In genomic region chr15:63971427-63971805, GRCh38 we compare ENCODE assay signal across 8 cellular contexts.
DNase-seq lines count a peak whose midpoint lies in the region; ATAC-seq and TF ChIP-seq lines count a peak whose summit lies in the region.

No MANE protein-coding gene starts in this region.

- no peaks in the 10 kb centered on the region; the same call in 2 of the 3 replicates for H3K9me3 Mint-ChIP-seq in GM23338
- H3K9me3 Mint-ChIP-seq in activated CD4-positive, alpha-beta T cell treated with anti-CD3 and anti-CD28 coated beads for 36 hours (ENCODE audit: low read depth), result no peaks in the 10 kb centered on the region

- H3F3A ChIP-seq in GM23338 (replicated peaks; ENCODE audit: low read depth), result no peaks in the 10 kb centered on the region

- H2AFZ ChIP-seq in GM23338, result no peak overlapping the region

- no peaks in the 10 kb centered on the region for H3K79me2 ChIP-seq in GM23338 (replicated peaks; ENCODE audit: insufficient read depth)

- POLR2A ChIA-PET in activated CD4-positive, alpha-beta T cell treated with anti-CD3 and anti-CD28 coated beads for 36 hours (lab: Charles Lee), result interaction anchor here (0.8 to 1.4 kb wide), 2 partner anchors 38 to 219 kb away, joined by 3 to 11 read pairs; no protein-coding TSS in a partner anchor

- intact Hi-C loops in activated CD4-positive, alpha-beta T cell treated with anti-CD3 and anti-CD28 coated beads for 36 hours (cut with DNase I, micrococcal nuclease), result loop anchor here (1.0 to 2.0 kb wide), 3 partner anchors 33 to 39 kb away; no protein-coding TSS in a partner anchor
- intact Hi-C loops in dorsolateral prefrontal cortex (cut with DNase I), result no loop called here

- CTCF ChIA-PET in activated CD4-positive, alpha-beta T cell treated with anti-CD3 and anti-CD28 coated beads for 36 hours (lab: Charles Lee), result interaction anchor here (0.9 to 2.1 kb wide), 4 partner anchors 27 to 219 kb away, joined by 3 to 13 read pairs (median 4); partner anchors contain the start of gene DAPK2

- H3K36me3 ChIP-seq in GM23338 (ENCODE audit: insufficient read depth), result no peaks in the 10 kb centered on the region

- H3K27me3 ChIP-seq in GM23338 (ENCODE audit: insufficient read depth), result no peaks in the 10 kb centered on the region
- H3K27me3 ChIP-seq in dorsolateral prefrontal cortex, result no peaks in the 10 kb centered on the region

- H3K4me3 Mint-ChIP-seq in GM23338, result no peak overlapping the region
- no peak overlapping the region for H3K4me3 Mint-ChIP-seq in activated CD4-positive, alpha-beta T cell treated with anti-CD3 and anti-CD28 coated beads for 36 hours

- H3K4me2 ChIP-seq in GM23338, result no peak overlapping the region

- H3K36me3 Mint-ChIP-seq in GM23338 (ENCODE audit: low read depth), result peaks cover 5% of the 10 kb centered on the region; the same call in 1 of the 3 replicates
- H3K36me3 Mint-ChIP-seq in activated CD4-positive, alpha-beta T cell treated with anti-CD3 and anti-CD28 coated beads for 36 hours (ENCODE audit: low read depth), result no peaks in the 10 kb centered on the region

- no peak overlapping the region for H3K27ac Mint-ChIP-seq in GM23338
- peak overlapping the region; percentile 97 for H3K27ac Mint-ChIP-seq in activated CD4-positive, alpha-beta T cell treated with anti-CD3 and anti-CD28 coated beads for 36 hours

- peaks cover 14% of the 10 kb centered on the region for H3K27me3 Mint-ChIP-seq in GM23338 (ENCODE audit: insufficient read depth, low read depth, poor library complexity)
- no peaks in the 10 kb centered on the region for H3K27me3 Mint-ChIP-seq in activated CD4-positive, alpha-beta T cell treated with anti-CD3 and anti-CD28 coated beads for 36 hours

- peaks cover 32% of the 10 kb centered on the region for H3K4me1 ChIP-seq in GM23338 (ENCODE audit: insufficient read depth)

- DNase-seq in GM23338 (ENCODE audit: low spot score) (no peak), iPS-NIHi7 (ENCODE audit: extremely low spot score) (peak; percentile 48), C1 segment of cervical spinal cord (lab: John Stamatoyannopoulos, UW) (no peak), NCI-H128 (lab: John Stamatoyannopoulos, UW; ENCODE audit: unreplicated experiment) (no peak), OCI-M2 (lab: John Stamatoyannopoulos, UW; ENCODE audit: unreplicated experiment) (no peak), dorsolateral prefrontal cortex (no peak)
- peak; percentile 78 for DNase-seq in activated CD4-positive, alpha-beta T cell treated with anti-CD3 and anti-CD28 coated beads for 36 hours
- peak; percentile 57 for DNase-seq in stimulated activated naive CD4-positive, alpha-beta T cell treated with Interleukin-2 at 50 U/mL for 16 hours (lab: John Stamatoyannopoulos, UW)

- H4K20me1 ChIP-seq in GM23338 (replicated peaks; ENCODE audit: insufficient read depth), result no peaks in the 10 kb centered on the region

- ATAC-seq in GM23338, result peak; percentile 12; the same call in 1 of the 3 replicates
- ATAC-seq in activated CD4-positive, alpha-beta T cell treated with anti-CD3 and anti-CD28 coated beads for 36 hours, result peak; percentile 72

- H3K4me1 Mint-ChIP-seq in GM23338, result peaks cover 48% of the 10 kb centered on the region
- H3K4me1 Mint-ChIP-seq in activated CD4-positive, alpha-beta T cell treated with anti-CD3 and anti-CD28 coated beads for 36 hours, result peaks cover 31% of the 10 kb centered on the region

- H3K27ac ChIP-seq in GM23338 (ENCODE audit: low read depth) (no peak overlapping the region), dorsolateral prefrontal cortex (no peak overlapping the region)

- no peak for TF ChIP-seq CTCF in GM23338 (conservative IDR thresholded peaks at IDR 0.05; ENCODE audit: low read depth in 2 of 2)
- no peak for TF ChIP-seq CTCF in dorsolateral prefrontal cortex (IDR thresholded peaks at IDR 0.05 in 54 of 56, conservative IDR thresholded peaks at IDR 0.05 in 2 of 56; ENCODE audit: low read depth in 1 of 56, partially characterized antibody in 56 of 56)

- H3K9me2 ChIP-seq in GM23338 (ENCODE audit: insufficient read depth), result peaks cover 12% of the 10 kb centered on the region

- H3K4me3 ChIP-seq in GM23338 (no peak overlapping the region), dorsolateral prefrontal cortex (no peak overlapping the region)

TF ChIP-seq in GM23338, 12 proteins besides CTCF, POLR2A, EP300 and RAD21 (continues in another document):
- no peak for TF ChIP-seq EZH2 (IDR thresholded peaks at IDR 0.05; ENCODE audit: low read depth, unreplicated experiment)
- TF ChIP-seq STAT1 (IDR thresholded peaks at IDR 0.05; ENCODE audit: unreplicated experiment), result no peak
- no peak for TF ChIP-seq ZNF462 (CRISPR knock-in tag; IDR thresholded peaks at IDR 0.05)
- TF ChIP-seq CREB1 (CRISPR knock-in tag; IDR thresholded peaks at IDR 0.05; ENCODE audit: low read depth), result no peak
- no peak for TF ChIP-seq JUNB (IDR thresholded peaks at IDR 0.05; ENCODE audit: unreplicated experiment)
- TF ChIP-seq NANOG (IDR thresholded peaks at IDR 0.05; ENCODE audit: borderline replicate concordance), result no peak
- no peak for TF ChIP-seq ZNF114 (CRISPR knock-in tag; IDR thresholded peaks at IDR 0.05)
- no peak for TF ChIP-seq ETS1 (IDR thresholded peaks at IDR 0.05)
- no peak for TF ChIP-seq POLR2AphosphoS5 (IDR thresholded peaks at IDR 0.05; ENCODE audit: low read depth)
- TF ChIP-seq EZH2phosphoT487 (IDR thresholded peaks at IDR 0.05; ENCODE audit: unreplicated experiment), result no peak
- TF ChIP-seq ZNF331 (CRISPR knock-in tag; IDR thresholded peaks at IDR 0.05; ENCODE audit: low read depth), result no peak

Comparison
In these comparisons a context has a peak if more than half of its experiments do, and no peak if none do; other contexts are left out.
1. DNase-seq: peak in activated CD4-positive, alpha-beta T cell treated with anti-CD3 and anti-CD28 coated beads for 36 hours (single experiment), iPS-NIHi7 (single experiment) and stimulated activated naive CD4-positive, alpha-beta T cell treated with Interleukin-2 at 50 U/mL for 16 hours (single experiment); none in GM23338 (single experiment), C1 segment of cervical spinal cord (0 of 14), NCI-H128 (single experiment), OCI-M2 (single experiment) and dorsolateral prefrontal cortex (0 of 10).
2. intact Hi-C loops: an anchor here in activated CD4-positive, alpha-beta T cell treated with anti-CD3 and anti-CD28 coated beads for 36 hours (1.0 to 2.0 kb wide); none called in dorsolateral prefrontal cortex.